In the genomic region with DNA sequence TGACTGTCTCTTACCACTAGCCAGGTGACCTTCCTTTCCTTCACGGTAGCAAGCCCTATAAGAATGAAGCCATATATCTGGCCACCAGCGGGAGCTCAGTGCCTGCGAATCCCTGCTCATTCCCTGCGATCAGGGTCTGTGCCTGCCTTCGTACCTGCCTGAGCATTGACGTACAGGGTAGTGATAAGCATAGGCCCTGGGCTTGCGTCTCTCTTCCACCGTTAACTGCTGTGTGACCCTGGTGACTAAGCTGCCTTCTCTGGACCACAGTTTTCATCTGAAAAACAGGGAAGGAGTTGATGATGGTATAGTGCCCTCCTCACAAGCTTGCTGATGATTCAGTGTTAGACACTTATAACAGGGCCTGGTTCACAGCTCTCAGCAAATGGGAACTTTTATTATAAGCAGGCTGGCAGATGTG, we compare ENCODE assay signal across 9 cellular contexts. TPM values are rescaled to one million over a fixed set of nuclear protein-coding genes. Genes with fewer than 3 reads are reported as not detected.
DNase-seq lines count a peak whose midpoint lies in the region; TF ChIP-seq lines count a peak whose summit lies in the region.
"Had no signal": no experiment of that assay in that cellular context is flagged by ENCODE, and none has a peak within 500 bp of the region (broad histone marks: within the 10 kb centered on the region; RNA-seq: fewer than 3 reads in every experiment).

No MANE protein-coding gene starts in this region.

- H3K79me1 ChIP-seq in trophoblast cell (ENCODE audit: low read length): peaks cover 42% of the 10 kb centered on the region

- H3K23ac ChIP-seq in trophoblast cell (ENCODE audit: low read length): no peak overlapping the region

- H2BK12ac ChIP-seq in trophoblast cell (ENCODE audit: low read length): peak overlapping the region; percentile 4

- H2BK120ac ChIP-seq in trophoblast cell (ENCODE audit: insufficient read depth, low read length, poor library complexity): no peak overlapping the region

- no peak overlapping the region for H4K8ac ChIP-seq in trophoblast cell (ENCODE audit: low read depth, low read length)

- WGBS in trophoblast cell (ENCODE audit: extremely low coverage, insufficient coverage, insufficient read length): no CpG with 5 or more reads among the region's 8 CpGs

- peak overlapping the region; percentile 31 for H3K4ac ChIP-seq in trophoblast cell (ENCODE audit: low read depth, low read length)

- no peak overlapping the region for H2AFZ ChIP-seq in trophoblast cell (ENCODE audit: insufficient read depth, low read length, poor library complexity)

- TF ChIP-seq CTCF in GM12864 (IDR thresholded peaks at IDR 0.05; ENCODE audit: low read depth, low read length, missing control alignments): no peak
- TF ChIP-seq CTCF in cardiac fibroblast (IDR thresholded peaks at IDR 0.05; ENCODE audit: low read depth, low read length): no peak

- H3K36me3 ChIP-seq in SJSA1: peaks cover 81% of the 10 kb centered on the region
- H3K36me3 ChIP-seq in trophoblast cell (ENCODE audit: control insufficient read depth in 1 of 2, insufficient read depth in 2 of 2, low read length in 2 of 2): peaks cover 70 to 72% of the 10 kb centered on the region in 2 experiments

- H3K18ac ChIP-seq in trophoblast cell (ENCODE audit: low read length): no peak overlapping the region

- H3K4me3 ChIP-seq in GM12864 (ENCODE audit: low read depth, low read length): peak overlapping the region; percentile 88
- H3K4me3 ChIP-seq in SJSA1: no peak overlapping the region
- H3K4me3 ChIP-seq in cardiac fibroblast (replicated peaks in 1 of 2; ENCODE audit: low read depth in 2 of 2, low read length in 2 of 2): peak overlapping the region; percentile 23 to 88
- H3K4me3 ChIP-seq in trophoblast cell (ENCODE audit: low read depth, low read length): no peak overlapping the region
- H3K4me3 ChIP-seq: SK-N-MC had no signal

- intact Hi-C loops in posterior cingulate gyrus (cut with DNase I): no loop called here

- peak overlapping the region; percentile 71 for H4K91ac ChIP-seq in trophoblast cell (ENCODE audit: low read depth, low read length)

- peaks cover 64% of the 10 kb centered on the region for H3K4me1 ChIP-seq in SJSA1 (replicated peaks)
- H3K4me1 ChIP-seq in trophoblast cell (ENCODE audit: control insufficient read depth in 1 of 2, insufficient read depth in 2 of 2, low read length in 2 of 2): peaks cover 50 to 57% of the 10 kb centered on the region in 2 experiments

- peak overlapping the region; percentile 71 for H2BK5ac ChIP-seq in trophoblast cell (ENCODE audit: low read depth, low read length, poor library complexity)

- no peak overlapping the region for H3K14ac ChIP-seq in trophoblast cell (ENCODE audit: low read length)

- no peaks in the 10 kb centered on the region for H3K27me3 ChIP-seq in SJSA1 (replicated peaks)
- no peaks in the 10 kb centered on the region for H3K27me3 ChIP-seq in trophoblast cell (ENCODE audit: insufficient read depth, low read length)

- H3K79me2 ChIP-seq in trophoblast cell (ENCODE audit: control insufficient read depth, insufficient read depth, low read length, poor library complexity): peaks cover 27% of the 10 kb centered on the region

- H4K12ac ChIP-seq in trophoblast cell (ENCODE audit: low read depth, low read length): no peak overlapping the region

- H3K9me3 ChIP-seq in SJSA1 (replicated peaks) (no peaks in the 10 kb centered on the region; the same call in 1 of the 2 replicates), trophoblast cell (ENCODE audit: insufficient read depth, low read depth, low read length) (no peaks in the 10 kb centered on the region)

- peak overlapping the region; percentile 2 for H3K4me2 ChIP-seq in trophoblast cell (ENCODE audit: low read length)

- DNase-seq in GM12864 (ENCODE audit: low read depth): no peak
- no peak for DNase-seq in SJSA1 (ENCODE audit: low read depth in 1 of 2, low spot score in 2 of 2)
- DNase-seq in cardiac fibroblast (ENCODE audit: low read depth in 2 of 2): peak; percentile 24 to 84
- peak; percentile 23 to 32 for DNase-seq in trophoblast cell
- no peak for DNase-seq in NCI-H1105 treated with DMSO at 0.1 percent for 48 hours (lab: John Stamatoyannopoulos, UW)
- no peak for DNase-seq in DMS 273 (lab: John Stamatoyannopoulos, UW; ENCODE audit: unreplicated experiment)
- no peak for DNase-seq in effector CD8-positive, alpha-beta T cell (lab: John Stamatoyannopoulos, UW)
- DNase-seq in posterior cingulate gyrus: no peak

- H3K9ac ChIP-seq in trophoblast cell (ENCODE audit: low read length): no peak overlapping the region

- H2AK5ac ChIP-seq in trophoblast cell (ENCODE audit: low read length): peak overlapping the region; percentile 2

- peak overlapping the region; percentile 90 for H3K27ac ChIP-seq in SJSA1
- H3K27ac ChIP-seq in trophoblast cell (ENCODE audit: low read depth, low read length): no peak overlapping the region
- H3K27ac ChIP-seq: SK-N-MC had no signal

RNA-seq across cellular contexts. Expression of a gene that starts 4.1 kb away (rescaled TPM):
- total RNA-seq in SJSA1 (2014; rRNA removed; shearing (Covaris generic)): 4.0 and 7.1 TPM in 2 replicates
- polyA plus RNA-seq in trophoblast cell (2013): 9.4 and 9.6 TPM in 2 replicates

RNA-seq across cellular contexts. Expression of a gene that starts 36.1 kb away (rescaled TPM):
- 83.4 and 112 TPM in 2 replicates for total RNA-seq in SJSA1 (2014; rRNA removed; shearing (Covaris generic))
- 29.0 and 30.8 TPM in 2 replicates for polyA plus RNA-seq in trophoblast cell (2013)

Comparison
In these comparisons a context has a peak if more than half of its experiments do, and no peak if none do; other contexts are left out.
1. DNase-seq: peak in cardiac fibroblast (2 of 2) and trophoblast cell (2 of 2); none in GM12864 (single experiment), SJSA1 (0 of 2), NCI-H1105 treated with DMSO at 0.1 percent for 48 hours (single experiment), DMS 273 (single experiment), effector CD8-positive, alpha-beta T cell (single experiment) and posterior cingulate gyrus (0 of 10).
2. H3K4me3 ChIP-seq: peak in GM12864 (single experiment) and cardiac fibroblast (2 of 2); none in SJSA1 (single experiment) and trophoblast cell (single experiment).